ENCODE assay signal across 28 cellular contexts in the genomic region with DNA sequence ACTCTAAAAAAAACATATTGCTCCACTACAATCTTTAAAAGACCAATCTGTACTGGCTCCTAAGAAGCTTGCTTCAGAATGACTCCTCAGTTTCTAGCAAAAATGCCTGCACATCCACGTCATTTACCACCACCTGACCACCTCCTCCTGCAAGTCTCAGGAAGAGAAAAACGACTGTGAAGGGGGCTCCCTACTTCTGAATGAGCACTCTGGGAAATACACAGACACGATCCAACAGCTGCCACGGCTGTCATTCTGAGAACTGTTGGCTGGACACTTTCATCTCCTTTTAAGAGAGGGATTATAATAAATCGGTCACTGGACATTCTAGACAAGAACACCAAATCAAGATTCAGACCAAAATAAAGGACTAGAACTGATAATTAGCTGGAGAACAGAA.
"Had no signal": no experiment of that assay in that cellular context is flagged by ENCODE, and none has a peak within 500 bp of the region (broad histone marks: within the 10 kb centered on the region; RNA-seq: fewer than 3 reads in every experiment).

No MANE protein-coding gene starts in this region.

- DNase-seq: cerebellar nuclear complex; dorsolateral prefrontal cortex; effector CD8-positive, alpha-beta T cell; endodermal cell; foreskin melanocyte; glutamatergic neuron; heart right ventricle; hippocampal formation; left cardiac atrium; left lung; mesenchymal stem cell; mucosa of descending colon; naive thymus-derived CD8-positive, alpha-beta T cell; occipital lobe; pancreas; spleen; stimulated activated CD4-positive, alpha-beta T cell treated with anti-CD3 and anti-CD28 coated beads, Interleukin-4, amount 100 ng/mL, for 4 hours; stimulated activated naive B cell treated with anti-CD40 and anti-IgM and Interleukin-4, amounts not matched to agents 10 μg/mL and 1 μg/mL and 100 μg/mL, for 72 hours; upper lobe of left lung had no signal

- H3K4me1 ChIP-seq: heart right ventricle, left lung, pancreas, right atrium auricular region, spleen, tibial nerve, upper lobe of left lung had no signal

- ATAC-seq: esophagus mucosa; heart right ventricle; left cardiac atrium; left lung; mucosa of descending colon; naive thymus-derived CD8-positive, alpha-beta T cell; pancreas; sciatic nerve; stimulated activated naive B cell treated with anti-CD40 and anti-IgM and Interleukin-4, amounts not matched to agents 10 μg/mL and 1 μg/mL and 100 μg/mL, for 72 hours had no signal

- H3K4me3 ChIP-seq: dorsolateral prefrontal cortex, heart right ventricle, left lung, mucosa of descending colon, pancreas, right atrium auricular region, skin epidermis, spleen, thoracic aorta, tibial nerve, upper lobe of left lung had no signal

- H3K27ac ChIP-seq: dorsolateral prefrontal cortex, epithelial cell of prostate, heart right ventricle, left lung, pancreas, skin epidermis, spleen, thoracic aorta, tibial nerve, upper lobe of left lung had no signal

- H3K27ac Mint-ChIP-seq: endodermal cell; mesothelial cell of epicardium; stimulated activated naive B cell treated with anti-CD40 and anti-IgM and Interleukin-4, amounts not matched to agents 10 μg/mL and 1 μg/mL and 100 μg/mL, for 72 hours; stimulated activated naive CD8-positive, alpha-beta T cell treated with anti-CD3 and anti-CD28 coated beads, Interleukin-15, Interleukin-2, amounts not matched to agents 100 ng/mL and 50 ng/mL, for 24 hours had no signal

- H3K4me3 Mint-ChIP-seq: endodermal cell; mesothelial cell of epicardium; naive thymus-derived CD8-positive, alpha-beta T cell; stimulated activated naive B cell treated with anti-CD40 and anti-IgM and Interleukin-4, amounts not matched to agents 10 μg/mL and 1 μg/mL and 100 μg/mL, for 72 hours; stimulated activated naive CD8-positive, alpha-beta T cell treated with anti-CD3 and anti-CD28 coated beads, Interleukin-15, Interleukin-2, amounts not matched to agents 100 ng/mL and 50 ng/mL, for 24 hours had no signal

- H3K27me3 ChIP-seq: dorsolateral prefrontal cortex, heart right ventricle, left lung, pancreas, right atrium auricular region, spleen, tibial nerve, upper lobe of left lung had no signal

- H3K27me3 Mint-ChIP-seq: naive thymus-derived CD8-positive, alpha-beta T cell; stimulated activated naive B cell treated with anti-CD40 and anti-IgM and Interleukin-4, amounts not matched to agents 10 μg/mL and 1 μg/mL and 100 μg/mL, for 72 hours; stimulated activated naive CD8-positive, alpha-beta T cell treated with anti-CD3 and anti-CD28 coated beads, Interleukin-15, Interleukin-2, amounts not matched to agents 100 ng/mL and 50 ng/mL, for 24 hours had no signal

- H3K9me3 ChIP-seq: heart right ventricle, left lung, mucosa of descending colon, pancreas, right atrium auricular region, spleen, thoracic aorta, tibial nerve, upper lobe of left lung had no signal

- H3K9me3 Mint-ChIP-seq: endodermal cell; mesothelial cell of epicardium; naive thymus-derived CD8-positive, alpha-beta T cell; stimulated activated naive B cell treated with anti-CD40 and anti-IgM and Interleukin-4, amounts not matched to agents 10 μg/mL and 1 μg/mL and 100 μg/mL, for 72 hours; stimulated activated naive CD8-positive, alpha-beta T cell treated with anti-CD3 and anti-CD28 coated beads, Interleukin-15, Interleukin-2, amounts not matched to agents 100 ng/mL and 50 ng/mL, for 24 hours had no signal

- H3K4me1 Mint-ChIP-seq: endodermal cell; mesothelial cell of epicardium; stimulated activated naive B cell treated with anti-CD40 and anti-IgM and Interleukin-4, amounts not matched to agents 10 μg/mL and 1 μg/mL and 100 μg/mL, for 72 hours had no signal
